ENCODE assay signal across 29 cellular contexts in the genomic region with DNA sequence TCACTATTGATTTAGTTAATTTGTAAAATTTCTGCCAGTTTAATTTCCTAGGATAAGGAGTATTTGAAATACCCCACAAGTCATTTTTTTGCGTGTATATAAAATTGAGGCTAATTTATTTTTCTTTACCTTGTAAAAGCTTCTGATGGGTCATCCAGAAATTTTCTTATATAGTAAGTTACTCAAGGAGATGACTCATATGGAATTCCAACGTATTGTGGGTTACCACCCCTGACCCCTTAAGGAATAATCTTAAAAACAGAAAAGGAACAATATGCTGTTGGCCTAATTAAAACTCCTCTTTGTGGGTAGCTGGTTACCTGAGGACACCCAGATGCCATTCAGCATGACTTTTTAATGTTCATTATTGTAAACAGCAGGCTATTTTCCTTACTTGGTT. TPM values are rescaled to one million over a fixed set of nuclear protein-coding genes. Genes with fewer than 3 reads are reported as not detected.
DNase-seq lines count a peak whose midpoint lies in the region; ATAC-seq, FAIRE-seq and TF ChIP-seq lines count a peak whose summit lies in the region.
"Had no signal": no experiment of that assay in that cellular context is flagged by ENCODE, and none has a peak within 500 bp of the region (broad histone marks: within the 10 kb centered on the region; RNA-seq: fewer than 3 reads in every experiment).

No MANE protein-coding gene starts in this region.

- H3K9me1 ChIP-seq in IMR-90 (ENCODE audit: insufficient read depth, low read length) = peaks cover 9% of the 10 kb centered on the region

- no CpG with 5 or more reads among the region's 2 CpGs for WGBS in IMR-90 (ENCODE audit: extremely low coverage in 2 of 2, insufficient read length in 1 of 2), 2 experiments

- H3K36me3 Mint-ChIP-seq in astrocyte (ENCODE audit: low read depth, unreplicated experiment) = peaks cover 16% of the 10 kb centered on the region
- peaks cover 54% of the 10 kb centered on the region for H3K36me3 Mint-ChIP-seq in mesothelial cell of epicardium

- no peaks in the 10 kb centered on the region for H3K79me2 ChIP-seq in astrocyte (ENCODE audit: insufficient read depth, low read length)

- DNase-seq in EL = peak; percentile 71
- peak; percentile 65 for DNase-seq in IMR-90
- DNase-seq in astrocyte (ENCODE audit: low read depth) = peak; percentile 23
- peak; percentile 34 for DNase-seq in fibroblast of pulmonary artery (ENCODE audit: low read depth)
- DNase-seq in mesothelial cell of epicardium (ENCODE audit: low spot score in 2 of 2, unreplicated experiment in 2 of 2) = no peak
- DNase-seq in NCI-H1092 (lab: John Stamatoyannopoulos, UW) = no peak
- no peak for DNase-seq in HAP-1 (ENCODE audit: low spot score in 2 of 2)
- DNase-seq: activated CD4-positive, alpha-beta memory T cell treated with anti-CD3 and anti-CD28 coated beads for 36 hours; activated CD4-positive, CD25-positive, alpha-beta regulatory T cell treated with anti-CD3 and anti-CD28 coated beads, Interleukin-2, amount 50 U/mL, for 72 hours; activated T-cell treated with anti-CD3 and anti-CD28 coated beads, Interleukin-2, amount 50 U/mL, for 72 hours; CD4-positive, alpha-beta T cell; kidney; left ventricle myocardium superior; midbrain; naive B cell; NCI-H1092 treated with DMSO at 0.1 percent for 48 hours; NCI-H187; NCI-H2171 treated with DMSO at 0.1 percent for 48 hours; NCI-H526; NK-92 treated with Interleukin-12 subunit alpha and Interleukin-12 subunit beta, amount 100 ng/mL, for 24 hours; posterior cingulate gyrus; SHP77; spleen; stimulated activated CD4-positive, alpha-beta T cell treated with anti-CD3 and anti-CD28 coated beads, Interleukin-2, amount 100 ng/mL, for 24 hours; T-helper 2 cell; testis had no signal

- H3K27me3 Mint-ChIP-seq in astrocyte (ENCODE audit: low read depth, unreplicated experiment) (no peaks in the 10 kb centered on the region), mesothelial cell of epicardium (ENCODE audit: low read depth) (no peaks in the 10 kb centered on the region)
- H3K27me3 Mint-ChIP-seq: activated CD4-positive, alpha-beta memory T cell treated with anti-CD3 and anti-CD28 coated beads for 36 hours; CD4-positive, alpha-beta T cell; naive B cell; stimulated activated naive CD8-positive, alpha-beta T cell treated with anti-CD3 and anti-CD28 coated beads, Interleukin-15, Interleukin-2, amounts not matched to agents 100 ng/mL and 50 ng/mL, for 24 hours had no signal

- H2BK20ac ChIP-seq in IMR-90 (ENCODE audit: low read depth, low read length) = no peak overlapping the region

- H3K36me3 ChIP-seq in IMR-90 (ENCODE audit: control insufficient read depth, insufficient read depth, low read length) (peaks cover 21% of the 10 kb centered on the region), astrocyte (ENCODE audit: insufficient read depth, low read length) (peaks cover 40% of the 10 kb centered on the region), HAP-1 (replicated peaks) (peaks cover 55% of the 10 kb centered on the region)

- no peak overlapping the region for H3K27ac ChIP-seq in IMR-90 (ENCODE audit: insufficient read depth, low read length)
- no peak overlapping the region for H3K27ac ChIP-seq in astrocyte (ENCODE audit: low read depth, low read length)
- H3K27ac ChIP-seq: right atrium auricular region, spleen, testis had no signal

- H4K91ac ChIP-seq in IMR-90 (ENCODE audit: insufficient read depth, low read depth, low read length) = no peak overlapping the region

- H4K5ac ChIP-seq in IMR-90 (ENCODE audit: low read depth, low read length) = no peak overlapping the region

- dilution Hi-C loops in IMR-90 (cut with HindIII; ENCODE audit: low sequenced_read_pairs, unreplicated experiment) = loop anchor here (25.0 kb wide), 1 partner anchor 128 kb away; no protein-coding TSS in a partner anchor

- no peak overlapping the region for H2AK5ac ChIP-seq in IMR-90 (ENCODE audit: low read depth, low read length)

- no TSS peak for BruUV-seq in IMR-90 (replicated peaks; lab: Mats Ljungman, UMichigan)

- H3K56ac ChIP-seq in IMR-90 (ENCODE audit: extremely low read depth, insufficient read depth, low read length) = no peak overlapping the region

- H3K14ac ChIP-seq in IMR-90 (replicated peaks; ENCODE audit: low read depth, low read length) = no peak overlapping the region

- H3K4me2 ChIP-seq in IMR-90 (ENCODE audit: low read depth, low read length) (0 out of 2 replicates have a peak overlapping the region, but pooled peaks have one; percentile 46), astrocyte (ENCODE audit: low read length) (no peak overlapping the region)

- no peak overlapping the region for H2BK120ac ChIP-seq in IMR-90 (ENCODE audit: low read depth, low read length)

- no peaks in the 10 kb centered on the region for H3K27me3 ChIP-seq in IMR-90 (ENCODE audit: control insufficient read depth, insufficient read depth, low read length)
- no peaks in the 10 kb centered on the region for H3K27me3 ChIP-seq in astrocyte (ENCODE audit: insufficient read depth, low read length)
- H3K27me3 ChIP-seq in HAP-1 (ENCODE audit: low read depth) = no peaks in the 10 kb centered on the region
- H3K27me3 ChIP-seq: right atrium auricular region, spleen, testis had no signal

- H4K8ac ChIP-seq in IMR-90 (ENCODE audit: low read depth in 2 of 2, low read length in 2 of 2) = no peak overlapping the region; a peak in 1 of 4 replicates

- H3K18ac ChIP-seq in IMR-90 (ENCODE audit: low read depth, low read length) = peak overlapping the region; percentile 34; the same call in 1 of the 2 replicates

- ATAC-seq in IMR-90 (ENCODE audit: low read depth) (peak; percentile 63), HG02970 (IDR thresholded peaks at IDR 0.05; ENCODE audit: low FRiP score, unreplicated experiment) (no peak)
- ATAC-seq: activated T-cell treated with anti-CD3 and anti-CD28 coated beads, Interleukin-2, amount 50 U/mL, for 72 hours; left ventricle myocardium superior had no signal

- no peak for TF ChIP-seq POLR2A in IMR-90 (IDR thresholded peaks at IDR 0.05; ENCODE audit: low read depth, low read length)

- TF ChIP-seq CTCF in IMR-90 (conservative IDR thresholded peaks at IDR 0.05; ENCODE audit: low read depth, low read length) (no peak), astrocyte (IDR thresholded peaks at IDR 0.05; ENCODE audit: insufficient read depth, low read depth, low read length) (no peak), fibroblast of pulmonary artery (IDR thresholded peaks at IDR 0.05; ENCODE audit: low read length, missing control alignments) (no peak), mesothelial cell of epicardium (IDR thresholded peaks at IDR 0.05; ENCODE audit: unreplicated experiment) (no peak)

- H2AFZ ChIP-seq in IMR-90 (replicated peaks; ENCODE audit: low read length, poor library complexity) (no peak overlapping the region), astrocyte (ENCODE audit: low read depth, low read length) (no peak overlapping the region)

- in situ Hi-C loops in IMR-90 (cut with MboI; ENCODE audit: low sequenced_read_pairs) (no loop called here), HAP-1 (cut with MboI; ENCODE audit: low sequenced_read_pairs) (no loop called here)

- no peak overlapping the region for H2AK9ac ChIP-seq in IMR-90 (replicated peaks; ENCODE audit: low read depth, low read length, poor library complexity)

- H3K4me3 ChIP-seq in IMR-90 (ENCODE audit: insufficient read depth, low read depth, low read length) (no peak overlapping the region), astrocyte (ENCODE audit: insufficient read depth, low read depth, low read length) (no peak overlapping the region), fibroblast of pulmonary artery (replicated peaks; ENCODE audit: low read depth, low read length) (no peak overlapping the region), HAP-1 (no peak overlapping the region)
- H3K4me3 ChIP-seq: right atrium auricular region, spleen, testis had no signal

- no peak for TF ChIP-seq RAD21 in IMR-90 (IDR thresholded peaks at IDR 0.05; ENCODE audit: low read length)

- H3K4me3 Mint-ChIP-seq in astrocyte (ENCODE audit: unreplicated experiment) (no peak overlapping the region), mesothelial cell of epicardium (no peak overlapping the region)
- H3K4me3 Mint-ChIP-seq: activated CD4-positive, alpha-beta memory T cell treated with anti-CD3 and anti-CD28 coated beads for 36 hours; activated T-cell treated with anti-CD3 and anti-CD28 coated beads, Interleukin-2, amount 50 U/mL, for 72 hours; CD4-positive, alpha-beta T cell; naive B cell; stimulated activated naive CD8-positive, alpha-beta T cell treated with anti-CD3 and anti-CD28 coated beads, Interleukin-15, Interleukin-2, amounts not matched to agents 100 ng/mL and 50 ng/mL, for 24 hours had no signal

- H3K27ac Mint-ChIP-seq in astrocyte (ENCODE audit: unreplicated experiment) (no peak overlapping the region), mesothelial cell of epicardium (no peak overlapping the region)
- H3K27ac Mint-ChIP-seq: activated CD4-positive, alpha-beta memory T cell treated with anti-CD3 and anti-CD28 coated beads for 36 hours; activated T-cell treated with anti-CD3 and anti-CD28 coated beads, Interleukin-2, amount 50 U/mL, for 72 hours; CD4-positive, alpha-beta T cell; stimulated activated naive CD8-positive, alpha-beta T cell treated with anti-CD3 and anti-CD28 coated beads, Interleukin-15, Interleukin-2, amounts not matched to agents 100 ng/mL and 50 ng/mL, for 24 hours had no signal

- H2BK5ac ChIP-seq in IMR-90 (ENCODE audit: low read depth, low read length, poor library complexity, severe bottlenecking) = peak overlapping the region; percentile 30

- H3K4ac ChIP-seq in IMR-90 (ENCODE audit: low read depth, low read length) = no peak overlapping the region

- H3K9me3 Mint-ChIP-seq in astrocyte (ENCODE audit: unreplicated experiment) = no peaks in the 10 kb centered on the region
- H3K9me3 Mint-ChIP-seq in mesothelial cell of epicardium = no peaks in the 10 kb centered on the region
- H3K9me3 Mint-ChIP-seq: activated CD4-positive, alpha-beta memory T cell treated with anti-CD3 and anti-CD28 coated beads for 36 hours; activated T-cell treated with anti-CD3 and anti-CD28 coated beads, Interleukin-2, amount 50 U/mL, for 72 hours; CD4-positive, alpha-beta T cell; stimulated activated naive CD8-positive, alpha-beta T cell treated with anti-CD3 and anti-CD28 coated beads, Interleukin-15, Interleukin-2, amounts not matched to agents 100 ng/mL and 50 ng/mL, for 24 hours had no signal

- H3K4me1 ChIP-seq in IMR-90 (ENCODE audit: control insufficient read depth, insufficient read depth, low read length) (peaks cover 7% of the 10 kb centered on the region), astrocyte (ENCODE audit: insufficient read depth, low read length) (peaks cover 8% of the 10 kb centered on the region), HAP-1 (no peaks in the 10 kb centered on the region)
- H3K4me1 ChIP-seq: right atrium auricular region, spleen had no signal

- CTCF ChIA-PET in IMR-90 (lab: Yijun Ruan, JAX) = interaction anchor here (0.5 to 1.0 kb wide), 3 partner anchors 27 to 1536 kb away, joined by 3 to 4 read pairs (median 3); no protein-coding TSS in a partner anchor

- H4K20me1 ChIP-seq in IMR-90 (ENCODE audit: insufficient read depth, low read length) (no peaks in the 10 kb centered on the region; the same call in 1 of the 2 replicates), astrocyte (ENCODE audit: insufficient read depth, low read length) (no peaks in the 10 kb centered on the region)

- FAIRE-seq in astrocyte (lab: Jason Lieb, UNC) = no peak
- FAIRE-seq: kidney had no signal

- H3K23ac ChIP-seq in IMR-90 (ENCODE audit: low read depth, low read length) = no peak overlapping the region

- H3K9ac ChIP-seq in IMR-90 (ENCODE audit: low read depth, low read length) (no peak overlapping the region), astrocyte (ENCODE audit: low read length) (no peak overlapping the region)

- POLR2A ChIA-PET in IMR-90 (lab: Charles Lee; ENCODE audit: unreplicated experiment) = interaction anchor here (0.9 kb wide), 1 partner anchor 13 kb away, joined by 5 read pairs; no protein-coding TSS in a partner anchor

- no peaks in the 10 kb centered on the region for H3K9me3 ChIP-seq in IMR-90 (ENCODE audit: control insufficient read depth, insufficient read depth, low read length)
- H3K9me3 ChIP-seq in astrocyte (ENCODE audit: insufficient read depth, low read depth, low read length) = no peaks in the 10 kb centered on the region
- no peaks in the 10 kb centered on the region for H3K9me3 ChIP-seq in HAP-1
- H3K9me3 ChIP-seq: right atrium auricular region, spleen, testis had no signal

- no peak overlapping the region for H2BK15ac ChIP-seq in IMR-90 (ENCODE audit: low read depth, low read length)

- H3K4me1 Mint-ChIP-seq in astrocyte (ENCODE audit: low read depth, unreplicated experiment) (peaks cover 7% of the 10 kb centered on the region), mesothelial cell of epicardium (no peaks in the 10 kb centered on the region)

- intact Hi-C loops in IMR-90 (cut with micrococcal nuclease) = no loop called here

- peaks cover 12 to 33% of the 10 kb centered on the region in 2 experiments for H3K79me1 ChIP-seq in IMR-90 (ENCODE audit: low read depth in 1 of 2, low read length in 2 of 2)

RNA-seq across cellular contexts. Expression of a gene that starts 13.6 kb away (rescaled TPM):
- total RNA-seq in IMR-90 (2012; rRNA removed) (25.6 and 27.6 TPM in 2 replicates), astrocyte (14.9 and 21.7 TPM in 2 replicates), mesothelial cell of epicardium (33.9 to 37.2 TPM (median 36.1 TPM) in 3 replicates)
- 16.7 and 20.2 TPM in 2 replicates for polyA plus RNA-seq in IMR-90 (2012; rRNA removed)
- polyA plus RNA-seq in IMR-90 (2012; cell fraction: cytosol; rRNA removed) = 6.2 and 14.9 TPM in 2 replicates
- 38.1 and 58.8 TPM in 2 replicates for polyA plus RNA-seq in IMR-90 (2012; cell fraction: nucleus; rRNA removed; ENCODE audit: low replicate concordance)

Comparison
In these comparisons a context has a peak if more than half of its experiments do, and no peak if none do; other contexts are left out.
1. DNase-seq: peak in EL (single experiment), IMR-90 (single experiment), astrocyte (single experiment) and fibroblast of pulmonary artery (single experiment); none in mesothelial cell of epicardium (0 of 2), NCI-H1092 (single experiment) and HAP-1 (0 of 2).